Comparison of ENCODE assay signal across 19 cellular contexts in genomic region chr2:189231719-189232323, GRCh38.
"Had no signal": no experiment of that assay in that cellular context is flagged by ENCODE, and none has a peak within 500 bp of the region (broad histone marks: within the 10 kb centered on the region; RNA-seq: fewer than 3 reads in every experiment).

No MANE protein-coding gene starts in this region.

- H3K27me3 ChIP-seq: body of pancreas, ovary, sigmoid colon had no signal

- H3K9me3 ChIP-seq: body of pancreas, ovary, sigmoid colon had no signal

- H3K4me1 ChIP-seq: body of pancreas, sigmoid colon had no signal

- H3K36me3 Mint-ChIP-seq: activated naive CD4-positive, alpha-beta T cell treated with anti-CD3 and anti-CD28 coated beads, Interleukin-2, amount 10 ng/mL, durations not matched to agents 7 days and 5 days; memory B cell had no signal

- DNase-seq: activated B cell treated with CpG ODN at 0.5 μM for 24 hours; activated CD4-positive, alpha-beta T cell treated with anti-CD3 and anti-CD28 coated beads, Interleukin-2, amount 10 ng/mL, durations not matched to agents 7 days and 5 days; activated CD8-positive, alpha-beta memory T cell treated with anti-CD3 and anti-CD28 coated beads for 24 hours; activated naive CD4-positive, alpha-beta T cell treated with anti-CD3 and anti-CD28 coated beads, Interleukin-2, amount 10 ng/mL, durations not matched to agents 7 days and 5 days; body of pancreas; cortex of kidney; effector memory CD4-positive, alpha-beta T cell; erythroblast; glutamatergic neuron; left colon; ovary; sigmoid colon; stimulated activated CD4-positive, alpha-beta T cell treated with anti-CD3 and anti-CD28 coated beads, Interleukin-2, amount 100 ng/mL, for 24 hours; stimulated activated naive CD4-positive, alpha-beta T cell; T-helper 17 cell had no signal

- H3K4me3 ChIP-seq: body of pancreas, ovary, sigmoid colon had no signal

- H3K4me1 Mint-ChIP-seq: activated B cell treated with CpG ODN at 0.5 μM for 24 hours; central memory CD8-positive, alpha-beta T cell; memory B cell; nephron had no signal

- H3K27me3 Mint-ChIP-seq: activated CD4-positive, alpha-beta T cell treated with anti-CD3 and anti-CD28 coated beads, Interleukin-2, amount 10 ng/mL, durations not matched to agents 7 days and 5 days; activated naive CD4-positive, alpha-beta T cell treated with anti-CD3 and anti-CD28 coated beads, Interleukin-2, amount 10 ng/mL, durations not matched to agents 7 days and 5 days; activated T-helper 17 cell treated with anti-CD3 and anti-CD28 coated beads, Interleukin-2, amount 50 U/mL, for 72 hours; central memory CD8-positive, alpha-beta T cell; memory B cell; T-helper 17 cell had no signal

- ATAC-seq: body of pancreas, left colon, T-helper 17 cell had no signal

- H3K27ac ChIP-seq: body of pancreas, ovary, sigmoid colon had no signal

- H3K36me3 ChIP-seq: ovary, sigmoid colon had no signal

- H3K4me3 Mint-ChIP-seq: activated B cell treated with CpG ODN at 0.5 μM for 24 hours; activated CD4-positive, alpha-beta T cell treated with anti-CD3 and anti-CD28 coated beads, Interleukin-2, amount 10 ng/mL, durations not matched to agents 7 days and 5 days; activated naive CD4-positive, alpha-beta T cell treated with anti-CD3 and anti-CD28 coated beads, Interleukin-2, amount 10 ng/mL, durations not matched to agents 7 days and 5 days; activated T-helper 17 cell treated with anti-CD3 and anti-CD28 coated beads, Interleukin-2, amount 50 U/mL, for 72 hours; central memory CD8-positive, alpha-beta T cell; memory B cell; nephron; T-helper 17 cell had no signal

- H3K27ac Mint-ChIP-seq: activated B cell treated with CpG ODN at 0.5 μM for 24 hours; activated CD4-positive, alpha-beta T cell treated with anti-CD3 and anti-CD28 coated beads, Interleukin-2, amount 10 ng/mL, durations not matched to agents 7 days and 5 days; activated naive CD4-positive, alpha-beta T cell treated with anti-CD3 and anti-CD28 coated beads, Interleukin-2, amount 10 ng/mL, durations not matched to agents 7 days and 5 days; memory B cell; nephron; T-helper 17 cell had no signal

- H3K9me3 Mint-ChIP-seq: activated B cell treated with CpG ODN at 0.5 μM for 24 hours; activated CD4-positive, alpha-beta T cell treated with anti-CD3 and anti-CD28 coated beads, Interleukin-2, amount 10 ng/mL, durations not matched to agents 7 days and 5 days; activated naive CD4-positive, alpha-beta T cell treated with anti-CD3 and anti-CD28 coated beads, Interleukin-2, amount 10 ng/mL, durations not matched to agents 7 days and 5 days; activated T-helper 17 cell treated with anti-CD3 and anti-CD28 coated beads, Interleukin-2, amount 50 U/mL, for 72 hours; central memory CD8-positive, alpha-beta T cell; memory B cell had no signal
